Comparison of ENCODE assay signal across 10 cellular contexts in genomic region chr3:13111173-13111873, GRCh38. TPM values are rescaled to one million over a fixed set of nuclear protein-coding genes. Genes with fewer than 3 reads are reported as not detected.
DNase-seq lines count a peak whose midpoint lies in the region; ATAC-seq and TF ChIP-seq lines count a peak whose summit lies in the region.
"Had no signal": no experiment of that assay in that cellular context is flagged by ENCODE, and none has a peak within 500 bp of the region (broad histone marks: within the 10 kb centered on the region; RNA-seq: fewer than 3 reads in every experiment).

No MANE protein-coding gene starts in this region.

- TF ChIP-seq CTCF in C4-2B (conservative IDR thresholded peaks at IDR 0.05), result no peak

- ATAC-seq in GM19452 (IDR thresholded peaks at IDR 0.05; ENCODE audit: unreplicated experiment), result peak; percentile 27
- ATAC-seq in left lobe of liver, result peak; percentile 4
- no peak for ATAC-seq in HG03439 (IDR thresholded peaks at IDR 0.05; ENCODE audit: unreplicated experiment)

- DNase-seq in NCI-H2029 (lab: John Stamatoyannopoulos, UW) (peak; percentile 58), left lobe of liver (ENCODE audit: low spot score) (no peak), T-helper 2 cell (no peak), putamen (ENCODE audit: low spot score) (no peak), NK-92 (lab: John Stamatoyannopoulos, UW; ENCODE audit: unreplicated experiment) (no peak)
- DNase-seq: NCI-H1105 treated with DMSO at 0.1 percent for 48 hours, T-helper 9 cell had no signal

- peak overlapping the region; percentile 78 for H3K27ac ChIP-seq in C4-2B

RNA-seq across cellular contexts. Expression of gene IQSEC1, which starts 38.1 kb away (rescaled TPM):
- 58.7 TPM for total RNA-seq in left lobe of liver
